Comparison of ENCODE assay signal across 14 cellular contexts in the genomic region with DNA sequence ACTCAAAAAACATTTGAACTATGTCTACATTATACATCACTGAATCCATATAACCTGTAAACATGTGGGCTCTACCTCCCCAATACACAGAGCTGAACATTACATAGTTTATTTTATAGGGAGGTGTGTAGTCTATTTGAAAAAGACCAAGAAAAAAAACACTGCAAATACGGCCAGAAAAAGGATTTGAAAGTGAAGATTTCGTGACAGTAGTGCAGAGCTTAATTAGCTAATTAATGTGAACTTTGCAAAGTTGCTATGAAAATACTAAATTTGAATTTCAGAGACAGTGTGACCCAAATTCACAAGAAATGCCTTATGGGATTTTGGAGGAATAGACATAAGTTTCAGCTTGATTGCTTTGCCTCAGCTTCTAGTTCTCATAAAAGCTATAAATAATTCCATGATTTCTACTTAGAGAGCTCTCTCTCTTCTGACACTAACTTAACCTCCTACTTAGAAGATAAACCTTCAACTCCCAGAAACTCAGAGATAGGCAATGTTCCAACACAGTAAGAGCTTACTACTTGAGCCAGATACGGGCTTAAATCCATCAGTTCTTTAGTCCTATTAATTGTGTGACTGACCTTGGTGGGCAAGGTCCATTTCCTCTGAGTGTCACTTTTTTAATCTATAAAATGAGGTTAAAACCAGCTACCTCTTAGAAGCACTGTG.
"Had no signal": no experiment of that assay in that cellular context is flagged by ENCODE, and none has a peak within 500 bp of the region (broad histone marks: within the 10 kb centered on the region; RNA-seq: fewer than 3 reads in every experiment).

No MANE protein-coding gene starts in this region.

- H3K36me3 ChIP-seq: ovary had no signal

- H3K4me3 ChIP-seq: lung, ovary had no signal

- H3K9me3 Mint-ChIP-seq: immature natural killer cell; naive B cell; stimulated activated effector memory CD8-positive, alpha-beta T cell treated with anti-CD3 and anti-CD28 coated beads, Interleukin-12 subunit alpha, Interleukin-12 subunit beta, amount 100 ng/mL, for 72 hours had no signal

- H3K27ac Mint-ChIP-seq: immature natural killer cell; naive B cell; stimulated activated effector memory CD8-positive, alpha-beta T cell treated with anti-CD3 and anti-CD28 coated beads, Interleukin-12 subunit alpha, Interleukin-12 subunit beta, amount 100 ng/mL, for 72 hours had no signal

- H3K4me1 ChIP-seq: foreskin keratinocyte had no signal

- DNase-seq: activated naive CD4-positive, alpha-beta T cell; aorta; cerebellar nuclear complex; effector CD8-positive, alpha-beta T cell; foreskin keratinocyte; head of caudate nucleus; midbrain; naive B cell; ovary; stimulated activated CD4-positive, alpha-beta T cell treated with anti-CD3 and anti-CD28 coated beads, Interleukin-12 subunit alpha, Interleukin-12 subunit beta, amount 100 ng/mL, for 4 hours; stimulated activated CD4-positive, alpha-beta T cell treated with anti-CD3 and anti-CD28 coated beads, Interleukin-2, amount 100 ng/mL, for 24 hours had no signal

- H3K9me3 ChIP-seq: ovary had no signal

- H3K4me1 Mint-ChIP-seq: naive B cell had no signal

- H3K27me3 ChIP-seq: foreskin keratinocyte, ovary had no signal

- H3K36me3 Mint-ChIP-seq: naive B cell; stimulated activated effector memory CD8-positive, alpha-beta T cell treated with anti-CD3 and anti-CD28 coated beads, Interleukin-12 subunit alpha, Interleukin-12 subunit beta, amount 100 ng/mL, for 72 hours had no signal

- H3K4me3 Mint-ChIP-seq: naive B cell; stimulated activated effector memory CD8-positive, alpha-beta T cell treated with anti-CD3 and anti-CD28 coated beads, Interleukin-12 subunit alpha, Interleukin-12 subunit beta, amount 100 ng/mL, for 72 hours had no signal
